ENCODE assay signal across 7 cellular contexts in genomic region chr17:19202448-19202847, GRCh38. TPM values are rescaled to one million over a fixed set of nuclear protein-coding genes. Genes with fewer than 3 reads are reported as not detected.
DNase-seq lines count a peak whose midpoint lies in the region; ATAC-seq, FAIRE-seq and TF ChIP-seq lines count a peak whose summit lies in the region.
"Not testable (repeated sequence)": the region's sequence is repeated elsewhere in the genome, so short reads cannot be mapped to it uniquely, and the experiment has no call there.

No MANE protein-coding gene starts in this region.

- H3K9me3 Mint-ChIP-seq in activated naive CD8-positive, alpha-beta T cell treated with anti-CD3 and anti-CD28 coated beads, Interleukin-2, amount 10 ng/mL, durations not matched to agents 7 days and 5 days = not testable (repeated sequence)

- H3K36me3 ChIP-seq in PC-3 (ENCODE audit: low read depth, low read length); pancreas: not testable (repeated sequence)

- not testable (repeated sequence) for BruUV-seq in PC-3 (replicated peaks; lab: Mats Ljungman, UMichigan)

- ATAC-seq in GM18868 (IDR thresholded peaks at IDR 0.05; ENCODE audit: unreplicated experiment) = peak; percentile 70
- peak; percentile 64 for ATAC-seq in GM21576 (IDR thresholded peaks at IDR 0.05; ENCODE audit: unreplicated experiment)
- ATAC-seq in HG03097 (IDR thresholded peaks at IDR 0.05; ENCODE audit: low FRiP score, unreplicated experiment) = peak; percentile 78
- ATAC-seq in PC-3 = peak; percentile 91
- ATAC-seq in activated naive CD8-positive, alpha-beta T cell treated with anti-CD3 and anti-CD28 coated beads, Interleukin-2, amount 10 ng/mL, durations not matched to agents 7 days and 5 days (ENCODE audit: low read depth) = peak; percentile 97
- ATAC-seq in right cardiac atrium = peak; percentile 94 to 95
- peak; percentile 97 to 99 (median 98) for ATAC-seq in pancreas

- not testable (repeated sequence) for H2AFZ ChIP-seq in PC-3 (ENCODE audit: low read length)

- POLR2A ChIA-PET in PC-3 (lab: Charles Lee; ENCODE audit: unreplicated experiment); activated naive CD8-positive, alpha-beta T cell treated with anti-CD3 and anti-CD28 coated beads, Interleukin-2, amount 10 ng/mL, durations not matched to agents 7 days and 5 days (lab: Charles Lee): not testable (repeated sequence)

- H3K27me3 ChIP-seq in PC-3 (ENCODE audit: low read length); right cardiac atrium (ENCODE audit: control insufficient read depth, insufficient read depth); pancreas: not testable (repeated sequence)

- H4K20me1 ChIP-seq in PC-3 (ENCODE audit: low read length) = not testable (repeated sequence)

- not testable (repeated sequence) for H3K4me1 ChIP-seq in PC-3 (ENCODE audit: insufficient read depth, low read length); right cardiac atrium (ENCODE audit: control insufficient read depth, insufficient read depth, low read length); pancreas

- CTCF ChIA-PET in PC-3 (lab: Charles Lee) = not testable (repeated sequence)

- H3K9me2 ChIP-seq in PC-3 (replicated peaks; ENCODE audit: low read length) = not testable (repeated sequence)

- intact Hi-C loops in PC-3 (cut with micrococcal nuclease); right cardiac atrium (cut with DNase I); pancreas (cut with DNase I): not testable (repeated sequence)

- not testable (repeated sequence) for H3K27ac ChIP-seq in PC-3 (ENCODE audit: low read length); right cardiac atrium (ENCODE audit: low read length); pancreas

- not testable (repeated sequence) for H3K79me2 ChIP-seq in PC-3 (ENCODE audit: low read length)

- FAIRE-seq in pancreas (lab: Jason Lieb, UNC) = not testable (repeated sequence)

- H3K4me2 ChIP-seq in PC-3 (ENCODE audit: low read length) = not testable (repeated sequence)

- not testable (repeated sequence) for H3K9ac ChIP-seq in PC-3 (ENCODE audit: low read length)

- not testable (repeated sequence) for H3K27ac Mint-ChIP-seq in activated naive CD8-positive, alpha-beta T cell treated with anti-CD3 and anti-CD28 coated beads, Interleukin-2, amount 10 ng/mL, durations not matched to agents 7 days and 5 days

- H3K4me3 ChIP-seq in PC-3 (ENCODE audit: low read length); right cardiac atrium (ENCODE audit: low read length); pancreas: not testable (repeated sequence)

- H3K27me3 Mint-ChIP-seq in activated naive CD8-positive, alpha-beta T cell treated with anti-CD3 and anti-CD28 coated beads, Interleukin-2, amount 10 ng/mL, durations not matched to agents 7 days and 5 days = not testable (repeated sequence)

- not testable (repeated sequence) for H3K9me3 ChIP-seq in PC-3 (ENCODE audit: low read length); right cardiac atrium (ENCODE audit: control insufficient read depth, low read length); pancreas

- not testable (repeated sequence) for DNase-seq in PC-3; activated naive CD8-positive, alpha-beta T cell treated with anti-CD3 and anti-CD28 coated beads, Interleukin-2, amount 10 ng/mL, durations not matched to agents 7 days and 5 days; right cardiac atrium; pancreas

- WGBS in right cardiac atrium = no CpG with 5 or more reads among the region's 20 CpGs
- WGBS in pancreas, 2 donors = no CpG with 5 or more reads among the region's 20 CpGs

- not testable (repeated sequence) for H3K36me3 Mint-ChIP-seq in activated naive CD8-positive, alpha-beta T cell treated with anti-CD3 and anti-CD28 coated beads, Interleukin-2, amount 10 ng/mL, durations not matched to agents 7 days and 5 days

- not testable (repeated sequence) for TF ChIP-seq CTCF in PC-3 (conservative IDR thresholded peaks at IDR 0.05; ENCODE audit: low read depth, low read length); pancreas (IDR thresholded peaks at IDR 0.05)

- not testable (repeated sequence) for H3K4me3 Mint-ChIP-seq in activated naive CD8-positive, alpha-beta T cell treated with anti-CD3 and anti-CD28 coated beads, Interleukin-2, amount 10 ng/mL, durations not matched to agents 7 days and 5 days

- H3F3A ChIP-seq in PC-3 (ENCODE audit: low read length, unreplicated experiment) = not testable (repeated sequence)

- H3K4me1 Mint-ChIP-seq in activated naive CD8-positive, alpha-beta T cell treated with anti-CD3 and anti-CD28 coated beads, Interleukin-2, amount 10 ng/mL, durations not matched to agents 7 days and 5 days = not testable (repeated sequence)

RNA-seq across cellular contexts. Expression of gene EPN2, which starts 34.7 kb away (rescaled TPM):
- total RNA-seq in PC-3 (2014; rRNA removed) = 46.4 and 50.6 TPM in 2 replicates
- 1 to 10 TPM; 7.1 to 7.5 TPM for total RNA-seq in activated naive CD8-positive, alpha-beta T cell treated with anti-CD3 and anti-CD28 coated beads, Interleukin-2, amount 10 ng/mL, durations not matched to agents 7 days and 5 days
- 100 to 1,000 TPM in 3 of 4 donors, 10 to 100 TPM in 1; 83.3 to 138 (median 121) TPM for total RNA-seq in right cardiac atrium
- polyA plus RNA-seq in right cardiac atrium = 50.2 TPM
- total RNA-seq in pancreas = 10 to 100 TPM; 13.4 to 29.4 (median 15.2) TPM
- 10 to 100 TPM; 15.5 to 17.5 TPM for polyA plus RNA-seq in pancreas
